18 cellular contexts compared by ENCODE assay signal in the genomic region with DNA sequence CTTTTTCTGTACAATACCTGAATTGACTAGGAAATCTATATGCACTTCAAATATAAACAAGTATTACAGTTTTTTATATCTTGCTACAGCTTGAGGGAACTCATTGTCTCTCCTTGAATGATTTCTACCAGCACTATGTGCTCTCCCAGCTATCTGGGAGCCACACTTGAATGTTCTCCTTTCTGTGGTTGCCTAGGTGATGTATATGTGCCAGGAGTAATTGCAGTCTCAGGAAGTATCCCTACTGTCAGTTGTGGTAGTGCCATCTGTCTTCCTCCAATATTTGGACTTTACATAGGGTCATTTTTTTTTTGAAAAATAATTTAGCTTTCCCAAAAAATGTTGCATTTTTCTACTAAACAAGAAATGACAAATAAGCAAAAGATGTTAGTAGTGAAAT.
"Had no signal": no experiment of that assay in that cellular context is flagged by ENCODE, and none has a peak within 500 bp of the region (broad histone marks: within the 10 kb centered on the region; RNA-seq: fewer than 3 reads in every experiment).

No MANE protein-coding gene starts in this region.

- H3K36me3 Mint-ChIP-seq: activated naive CD8-positive, alpha-beta T cell treated with anti-CD3 and anti-CD28 coated beads, Interleukin-2, amount 10 ng/mL, durations not matched to agents 7 days and 5 days; naive B cell had no signal

- H3K9me3 ChIP-seq: esophagus squamous epithelium, ovary, suprapubic skin had no signal

- H3K4me3 Mint-ChIP-seq: activated naive CD8-positive, alpha-beta T cell treated with anti-CD3 and anti-CD28 coated beads, Interleukin-2, amount 10 ng/mL, durations not matched to agents 7 days and 5 days; brain; naive B cell; stimulated activated naive CD8-positive, alpha-beta T cell treated with anti-CD3 and anti-CD28 coated beads, Interleukin-15, Interleukin-2, amounts not matched to agents 100 ng/mL and 50 ng/mL, for 24 hours had no signal

- H3K27ac Mint-ChIP-seq: activated naive CD8-positive, alpha-beta T cell treated with anti-CD3 and anti-CD28 coated beads, Interleukin-2, amount 10 ng/mL, durations not matched to agents 7 days and 5 days; naive B cell; stimulated activated naive CD8-positive, alpha-beta T cell treated with anti-CD3 and anti-CD28 coated beads, Interleukin-15, Interleukin-2, amounts not matched to agents 100 ng/mL and 50 ng/mL, for 24 hours had no signal

- H3K4me1 Mint-ChIP-seq: activated naive CD8-positive, alpha-beta T cell treated with anti-CD3 and anti-CD28 coated beads, Interleukin-2, amount 10 ng/mL, durations not matched to agents 7 days and 5 days; naive B cell had no signal

- DNase-seq: activated CD4-positive, CD25-positive, alpha-beta regulatory T cell treated with anti-CD3 and anti-CD28 coated beads, Interleukin-2, amount 50 U/mL, for 72 hours; activated naive CD4-positive, alpha-beta T cell; activated naive CD8-positive, alpha-beta T cell treated with anti-CD3 and anti-CD28 coated beads, Interleukin-2, amount 10 ng/mL, durations not matched to agents 7 days and 5 days; activated T-cell treated with anti-CD3 and anti-CD28 coated beads for 4 hours; central memory CD4-positive, alpha-beta T cell; cortex of kidney; effector CD4-positive, alpha-beta T cell; esophagus squamous epithelium; islet precursor cell; naive B cell; ovary; trophoblast cell had no signal

- ATAC-seq: left lobe of liver, sciatic nerve had no signal

- H3K27ac ChIP-seq: esophagus squamous epithelium, hepatocyte, ovary, suprapubic skin had no signal

- H3K9me3 Mint-ChIP-seq: activated naive CD8-positive, alpha-beta T cell treated with anti-CD3 and anti-CD28 coated beads, Interleukin-2, amount 10 ng/mL, durations not matched to agents 7 days and 5 days; brain had no signal

- H3K27me3 Mint-ChIP-seq: naive B cell; stimulated activated naive CD8-positive, alpha-beta T cell treated with anti-CD3 and anti-CD28 coated beads, Interleukin-15, Interleukin-2, amounts not matched to agents 100 ng/mL and 50 ng/mL, for 24 hours had no signal

- H3K27me3 ChIP-seq: esophagus squamous epithelium, hepatocyte, ovary, suprapubic skin had no signal
